In the genomic region with DNA sequence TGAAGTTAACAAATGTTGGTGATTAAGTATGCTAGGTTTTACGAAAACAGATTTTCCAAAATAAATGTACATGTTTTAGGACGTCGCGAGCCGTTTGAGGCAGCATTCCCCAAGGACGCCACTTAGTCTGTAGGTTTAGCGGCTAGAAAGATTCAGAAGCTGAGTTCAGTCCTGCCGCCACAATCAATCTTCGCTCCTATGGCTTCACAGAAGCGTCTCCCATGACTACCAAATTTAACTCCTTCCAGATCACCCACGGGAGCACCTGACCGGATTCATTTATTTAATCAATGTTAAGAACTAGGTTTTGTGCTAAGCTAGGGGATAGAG, we compare ENCODE assay signal across 9 cellular contexts. TPM values are rescaled to one million over a fixed set of nuclear protein-coding genes. Genes with fewer than 3 reads are reported as not detected.
DNase-seq lines count a peak whose midpoint lies in the region; ATAC-seq and TF ChIP-seq lines count a peak whose summit lies in the region.
"Had no signal": no experiment of that assay in that cellular context is flagged by ENCODE, and none has a peak within 500 bp of the region (broad histone marks: within the 10 kb centered on the region; RNA-seq: fewer than 3 reads in every experiment).

No MANE protein-coding gene starts in this region.

- ATAC-seq in GM21786 (IDR thresholded peaks at IDR 0.05; ENCODE audit: unreplicated experiment) (no peak), GM18520 (IDR thresholded peaks at IDR 0.05; ENCODE audit: unreplicated experiment) (no peak)

- no peaks in the 10 kb centered on the region for H3K27me3 ChIP-seq in CD8-positive, alpha-beta memory T cell (ENCODE audit: insufficient read depth, low read length, poor library complexity, severe bottlenecking)
- H3K27me3 ChIP-seq in SJCRH30 (no peaks in the 10 kb centered on the region), endocrine pancreas (ENCODE audit: control insufficient read depth, insufficient read depth, low read length) (no peaks in the 10 kb centered on the region), muscle layer of duodenum (ENCODE audit: low read depth, low read length) (no peaks in the 10 kb centered on the region)

- H3K27ac Mint-ChIP-seq in CD8-positive, alpha-beta memory T cell: peak overlapping the region; percentile 96 to 100 (median 99)

- no peaks in the 10 kb centered on the region for H3K9me3 ChIP-seq in CD8-positive, alpha-beta memory T cell (ENCODE audit: low read length)
- H3K9me3 ChIP-seq in SJCRH30 (replicated peaks) (peaks cover 4% of the 10 kb centered on the region; the same call in 1 of the 2 replicates), endocrine pancreas (ENCODE audit: control insufficient read depth, low read length) (no peaks in the 10 kb centered on the region), muscle layer of duodenum (ENCODE audit: control insufficient read depth in 1 of 2, low read length in 2 of 2) (no peaks in the 10 kb centered on the region)

- TF ChIP-seq CTCF in HFF-Myc (IDR thresholded peaks at IDR 0.05; ENCODE audit: low read depth, low read length, missing control alignments): no peak

- H3K9ac ChIP-seq in endocrine pancreas (ENCODE audit: control insufficient read depth, insufficient read depth, low read length): peak overlapping the region; percentile 99

- H3K36me3 Mint-ChIP-seq in CD8-positive, alpha-beta memory T cell: peaks cover 0 to 19% (median 6%) of the 10 kb centered on the region in 3 donors

- POLR2A ChIA-PET in CD8-positive, alpha-beta memory T cell (lab: Charles Lee): interaction anchor here (1.6 to 2.3 kb wide), 4 partner anchors 111 to 394 kb away, joined by 5 to 14 read pairs (median 8); a partner anchor contains a TSS

- H3K27ac ChIP-seq in CD8-positive, alpha-beta memory T cell (ENCODE audit: low read depth, low read length): peak overlapping the region; percentile 95
- H3K27ac ChIP-seq in SJCRH30 (peak overlapping the region; percentile 87), muscle layer of duodenum (ENCODE audit: low read length) (peak overlapping the region; percentile 95)

- no peaks in the 10 kb centered on the region for H3K36me3 ChIP-seq in CD8-positive, alpha-beta memory T cell (ENCODE audit: insufficient read depth, low read length)
- H3K36me3 ChIP-seq in SJCRH30 (peaks cover 7% of the 10 kb centered on the region; the same call in 1 of the 2 replicates), endocrine pancreas (ENCODE audit: control insufficient read depth, insufficient read depth, low read length) (no peaks in the 10 kb centered on the region), muscle layer of duodenum (ENCODE audit: control insufficient read depth in 1 of 2, insufficient read depth in 2 of 2, low read length in 2 of 2) (peaks cover 1 to 10% of the 10 kb centered on the region in 2 donors)

- peak overlapping the region; percentile 94 to 100 (median 98) for H3K4me3 Mint-ChIP-seq in CD8-positive, alpha-beta memory T cell

- H3K9me3 Mint-ChIP-seq in CD8-positive, alpha-beta memory T cell: no peaks in the 10 kb centered on the region

- H3K27me3 Mint-ChIP-seq in CD8-positive, alpha-beta memory T cell: peaks cover 0 to 11% of the 10 kb centered on the region in 2 donors

- peak overlapping the region; percentile 89 for H3K4me3 ChIP-seq in CD8-positive, alpha-beta memory T cell (ENCODE audit: low read length)
- H3K4me3 ChIP-seq in HFF-Myc (replicated peaks; ENCODE audit: low read depth, low read length): peak overlapping the region; percentile 91
- H3K4me3 ChIP-seq in SJCRH30: peak overlapping the region; percentile 82
- peak overlapping the region; percentile 70 for H3K4me3 ChIP-seq in endocrine pancreas (ENCODE audit: control insufficient read depth, insufficient read depth, low read length)
- peak overlapping the region; percentile 89 to 97 for H3K4me3 ChIP-seq in muscle layer of duodenum (ENCODE audit: low read depth in 1 of 2, low read length in 2 of 2)

- peaks cover 7% of the 10 kb centered on the region for H3K4me1 ChIP-seq in CD8-positive, alpha-beta memory T cell (ENCODE audit: insufficient read depth, low read length)
- H3K4me1 ChIP-seq in SJCRH30: peaks cover 5% of the 10 kb centered on the region; the same call in 1 of the 2 replicates
- H3K4me1 ChIP-seq in endocrine pancreas (ENCODE audit: control insufficient read depth, insufficient read depth, low read length): peaks cover 26% of the 10 kb centered on the region
- H3K4me1 ChIP-seq in muscle layer of duodenum (ENCODE audit: control insufficient read depth in 1 of 2, insufficient read depth in 2 of 2, low read length in 2 of 2): peaks cover 6 to 10% of the 10 kb centered on the region in 2 donors

- no peak for DNase-seq in CD8-positive, alpha-beta memory T cell
- no peak for DNase-seq in HFF-Myc (ENCODE audit: extremely low read depth, low read depth)
- DNase-seq in SJCRH30: peak; percentile 24 to 54
- no peak for DNase-seq in dedifferentiated amniotic fluid mesenchymal stem cell (ENCODE audit: extremely low spot score)

- CTCF ChIA-PET in CD8-positive, alpha-beta memory T cell (lab: Charles Lee): interaction anchor here (1.3 to 2.3 kb wide), 3 partner anchors 9 to 313 kb away, joined by 4 to 10 read pairs (median 4); a partner anchor contains a TSS

- H3K4me1 Mint-ChIP-seq in CD8-positive, alpha-beta memory T cell: peaks cover 31 to 39% (median 34%) of the 10 kb centered on the region in 3 donors

RNA-seq across cellular contexts. Expression of a gene that starts 0.8 kb away (rescaled TPM):
- 10 to 100 TPM; 44.5 TPM for total RNA-seq in CD8-positive, alpha-beta memory T cell
- 13.4 TPM for polyA plus RNA-seq in CD8-positive, alpha-beta memory T cell
- total RNA-seq in SJCRH30 (2014; rRNA removed; shearing (Covaris generic)): 130 and 131 TPM in 2 replicates

RNA-seq across cellular contexts. Expression of a gene that starts 43.9 kb away (rescaled TPM):
- not detected for total RNA-seq in CD8-positive, alpha-beta memory T cell
- polyA plus RNA-seq in CD8-positive, alpha-beta memory T cell: not detected
- 0.05 and 0.30 TPM in 2 replicates for total RNA-seq in SJCRH30 (2014; rRNA removed; shearing (Covaris generic))
- total RNA-seq: SK-MEL-5 had no signal

Comparison
In these comparisons a context has a peak if more than half of its experiments do, and no peak if none do; other contexts are left out.
1. DNase-seq: peak in SJCRH30 (2 of 2); none in CD8-positive, alpha-beta memory T cell (0 of 5), HFF-Myc (single experiment) and dedifferentiated amniotic fluid mesenchymal stem cell (single experiment).
2. Peak in every context shown above with its lines, with median percentiles within 50 percentile points of each other: H3K27ac ChIP-seq and H3K4me3 ChIP-seq.